In genomic region chr10:34538291-34538829, GRCh38 we compare ENCODE assay signal across 9 cellular contexts.
A peak's percentile ranks its signal among the peaks of the same experiment; 100 is the strongest.
DNase-seq lines count a peak whose midpoint lies in the region; ATAC-seq and TF ChIP-seq lines count a peak whose summit lies in the region.
"Had no signal": no experiment of that assay in that cellular context is flagged by ENCODE, and none has a peak within 500 bp of the region (broad histone marks: within the 10 kb centered on the region; RNA-seq: fewer than 3 reads in every experiment).

No MANE protein-coding gene starts in this region.

- H3K36me3 ChIP-seq in sigmoid colon: no peaks in the 10 kb centered on the region

- peak overlapping the region in 2 of 4 donors; percentile 9 to 12 for H3K27ac ChIP-seq in sigmoid colon

- TF ChIP-seq CTCF in sigmoid colon (IDR thresholded peaks at IDR 0.05): no peak

- ATAC-seq in GM19467 (IDR thresholded peaks at IDR 0.05; ENCODE audit: unreplicated experiment) (peak; percentile 52), HG03442 (IDR thresholded peaks at IDR 0.05; ENCODE audit: unreplicated experiment) (peak; percentile 38)

- no peak for TF ChIP-seq EP300 in sigmoid colon (IDR thresholded peaks at IDR 0.05)

- H3K9me3 ChIP-seq in sigmoid colon: no peaks in the 10 kb centered on the region

- H3K4me1 ChIP-seq in sigmoid colon: peaks cover 0 to 30% (median 20%) of the 10 kb centered on the region in 4 donors

- H3K4me3 ChIP-seq in sigmoid colon: no peak overlapping the region

- 75 to 83% methylated on average over 10 of the region's 10 CpGs for WGBS in sigmoid colon, 2 donors

- intact Hi-C loops in sigmoid colon (cut with DNase I): no loop called here

- no peak for TF ChIP-seq POLR2A in sigmoid colon (IDR thresholded peaks at IDR 0.05)

- H3K27me3 ChIP-seq in sigmoid colon: no peaks in the 10 kb centered on the region

- peak; percentile 9 for DNase-seq in Ammon's horn (ENCODE audit: low spot score)
- DNase-seq in germinal center (ENCODE audit: low spot score): peak; percentile 21
- no peak for DNase-seq in RKO (ENCODE audit: low spot score)
- DNase-seq in NCI-H187 (lab: John Stamatoyannopoulos, UW): no peak
- no peak for DNase-seq in sigmoid colon
- no peak for DNase-seq in activated gamma-delta T cell (lab: John Stamatoyannopoulos, UW)
- DNase-seq: activated CD4-positive, alpha-beta memory T cell treated with anti-CD3 and anti-CD28 coated beads, Interleukin-2, amount 10 ng/mL, durations not matched to agents 7 days and 5 days had no signal

Comparison
In these comparisons a context has a peak if more than half of its experiments do, and no peak if none do; other contexts are left out.
1. DNase-seq: peak in Ammon's horn (single experiment) and germinal center (single experiment); none in RKO (single experiment), NCI-H187 (0 of 2), sigmoid colon (single experiment) and activated gamma-delta T cell (single experiment).